Comparison of ENCODE assay signal across 21 cellular contexts in the genomic region with DNA sequence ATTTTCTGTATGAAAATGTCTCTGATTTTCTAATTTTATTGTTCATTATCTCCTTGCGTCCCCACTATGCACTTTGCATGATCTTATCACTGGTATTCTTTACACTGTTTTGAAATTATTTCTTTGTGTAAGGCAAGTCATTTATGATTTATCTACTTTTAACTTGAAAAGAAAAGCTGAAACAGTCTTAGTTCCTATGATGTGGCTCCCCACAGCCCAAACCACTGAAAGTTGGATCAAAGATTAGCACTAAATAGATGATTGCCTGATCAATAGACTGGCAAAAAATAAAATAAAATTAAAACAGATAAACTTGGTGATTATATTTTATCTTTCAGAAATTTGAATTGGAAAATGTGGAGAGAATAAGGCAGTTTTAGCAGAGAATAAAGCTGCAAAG.
DNase-seq lines count a peak whose midpoint lies in the region; ATAC-seq and TF ChIP-seq lines count a peak whose summit lies in the region.
"Had no signal": no experiment of that assay in that cellular context is flagged by ENCODE, and none has a peak within 500 bp of the region (broad histone marks: within the 10 kb centered on the region; RNA-seq: fewer than 3 reads in every experiment).

No MANE protein-coding gene starts in this region.

- H3K36me3 Mint-ChIP-seq in GM23338 (ENCODE audit: low read depth) (no peaks in the 10 kb centered on the region), osteocyte (ENCODE audit: unreplicated experiment) (no peaks in the 10 kb centered on the region)
- H3K36me3 Mint-ChIP-seq: CD4-positive, alpha-beta memory T cell had no signal

- H3K27me3 ChIP-seq in GM23338 (ENCODE audit: insufficient read depth), result no peaks in the 10 kb centered on the region
- H3K27me3 ChIP-seq: Peyer's patch had no signal

- H3K9me2 ChIP-seq in GM23338 (ENCODE audit: insufficient read depth), result no peaks in the 10 kb centered on the region

- no peaks in the 10 kb centered on the region for H3K4me1 ChIP-seq in GM23338 (ENCODE audit: insufficient read depth)
- H3K4me1 ChIP-seq: HAP-1, Peyer's patch had no signal

- no peak overlapping the region for H2AFZ ChIP-seq in GM23338

- H3K9me3 Mint-ChIP-seq in GM23338, result no peaks in the 10 kb centered on the region
- no peaks in the 10 kb centered on the region for H3K9me3 Mint-ChIP-seq in osteocyte (ENCODE audit: unreplicated experiment)

- TF ChIP-seq CTCF in GM23338 (conservative IDR thresholded peaks at IDR 0.05; ENCODE audit: low read depth in 2 of 2) (no peak), osteocyte (IDR thresholded peaks at IDR 0.05) (no peak)

- no peaks in the 10 kb centered on the region for H3K27me3 Mint-ChIP-seq in GM23338 (ENCODE audit: insufficient read depth, low read depth, poor library complexity)
- H3K27me3 Mint-ChIP-seq in osteocyte (ENCODE audit: unreplicated experiment), result no peaks in the 10 kb centered on the region
- H3K27me3 Mint-ChIP-seq: B cell; CD4-positive, alpha-beta memory T cell had no signal

- H3K4me3 ChIP-seq in GM23338, result no peak overlapping the region
- H3K4me3 ChIP-seq: HAP-1, Peyer's patch had no signal

- H3K36me3 ChIP-seq in GM23338 (ENCODE audit: insufficient read depth), result no peaks in the 10 kb centered on the region
- H3K36me3 ChIP-seq: HAP-1, Peyer's patch had no signal

- no peaks in the 10 kb centered on the region for H3F3A ChIP-seq in GM23338 (replicated peaks; ENCODE audit: low read depth)

- no peaks in the 10 kb centered on the region for H4K20me1 ChIP-seq in GM23338 (replicated peaks; ENCODE audit: insufficient read depth)

- H3K4me3 Mint-ChIP-seq in GM23338 (no peak overlapping the region), osteocyte (ENCODE audit: unreplicated experiment) (no peak overlapping the region)
- H3K4me3 Mint-ChIP-seq: B cell; CD4-positive, alpha-beta memory T cell had no signal

- no peak for DNase-seq in GM23338 (ENCODE audit: low spot score)
- DNase-seq in osteocyte (ENCODE audit: extremely low spot score, unreplicated experiment), result no peak
- DNase-seq in SIG-M5 (lab: John Stamatoyannopoulos, UW), result no peak
- no peak for DNase-seq in C1 segment of cervical spinal cord (lab: John Stamatoyannopoulos, UW)
- DNase-seq: ACHN; CD4-positive, alpha-beta memory T cell; GF-D8; Karpas-422; MM.1S; NCI-H187 treated with DMSO at 0.1 percent for 48 hours; NCI-H446 treated with DMSO at 0.1 percent for 48 hours; NCI-H82; Peyer's patch; Right ventricle myocardium superior had no signal

- H3K27ac ChIP-seq in GM23338 (ENCODE audit: low read depth), result no peak overlapping the region
- H3K27ac ChIP-seq: Peyer's patch had no signal

- ATAC-seq in GM18907 (IDR thresholded peaks at IDR 0.05; ENCODE audit: unreplicated experiment) (peak; percentile 54), GM21528 (IDR thresholded peaks at IDR 0.05; ENCODE audit: low FRiP score, unreplicated experiment) (peak; percentile 38), HG02943 (IDR thresholded peaks at IDR 0.05; ENCODE audit: low read depth, unreplicated experiment) (peak; percentile 38), HG03571 (IDR thresholded peaks at IDR 0.05; ENCODE audit: unreplicated experiment) (peak; percentile 36), GM23338 (no peak)
- ATAC-seq: SK-N-SH treated with all-trans-retinoic acid at 6 μM for 48 hours had no signal

- H3K4me1 Mint-ChIP-seq in GM23338 (peaks cover 2% of the 10 kb centered on the region; the same call in 2 of the 3 replicates), osteocyte (ENCODE audit: unreplicated experiment) (no peaks in the 10 kb centered on the region)
- H3K4me1 Mint-ChIP-seq: B cell; CD4-positive, alpha-beta memory T cell had no signal

- H3K4me2 ChIP-seq in GM23338, result no peak overlapping the region

- H3K79me2 ChIP-seq in GM23338 (replicated peaks; ENCODE audit: insufficient read depth), result no peaks in the 10 kb centered on the region

- H3K27ac Mint-ChIP-seq in GM23338, result no peak overlapping the region
- H3K27ac Mint-ChIP-seq in osteocyte (ENCODE audit: unreplicated experiment), result no peak overlapping the region
- H3K27ac Mint-ChIP-seq: B cell; CD4-positive, alpha-beta memory T cell had no signal

TF ChIP-seq in GM23338, 12 proteins besides CTCF, POLR2A, EP300 and RAD21 (continues in another document):
- TF ChIP-seq POLR2AphosphoS5 (IDR thresholded peaks at IDR 0.05; ENCODE audit: low read depth), result no peak
- TF ChIP-seq, protein P1, sequence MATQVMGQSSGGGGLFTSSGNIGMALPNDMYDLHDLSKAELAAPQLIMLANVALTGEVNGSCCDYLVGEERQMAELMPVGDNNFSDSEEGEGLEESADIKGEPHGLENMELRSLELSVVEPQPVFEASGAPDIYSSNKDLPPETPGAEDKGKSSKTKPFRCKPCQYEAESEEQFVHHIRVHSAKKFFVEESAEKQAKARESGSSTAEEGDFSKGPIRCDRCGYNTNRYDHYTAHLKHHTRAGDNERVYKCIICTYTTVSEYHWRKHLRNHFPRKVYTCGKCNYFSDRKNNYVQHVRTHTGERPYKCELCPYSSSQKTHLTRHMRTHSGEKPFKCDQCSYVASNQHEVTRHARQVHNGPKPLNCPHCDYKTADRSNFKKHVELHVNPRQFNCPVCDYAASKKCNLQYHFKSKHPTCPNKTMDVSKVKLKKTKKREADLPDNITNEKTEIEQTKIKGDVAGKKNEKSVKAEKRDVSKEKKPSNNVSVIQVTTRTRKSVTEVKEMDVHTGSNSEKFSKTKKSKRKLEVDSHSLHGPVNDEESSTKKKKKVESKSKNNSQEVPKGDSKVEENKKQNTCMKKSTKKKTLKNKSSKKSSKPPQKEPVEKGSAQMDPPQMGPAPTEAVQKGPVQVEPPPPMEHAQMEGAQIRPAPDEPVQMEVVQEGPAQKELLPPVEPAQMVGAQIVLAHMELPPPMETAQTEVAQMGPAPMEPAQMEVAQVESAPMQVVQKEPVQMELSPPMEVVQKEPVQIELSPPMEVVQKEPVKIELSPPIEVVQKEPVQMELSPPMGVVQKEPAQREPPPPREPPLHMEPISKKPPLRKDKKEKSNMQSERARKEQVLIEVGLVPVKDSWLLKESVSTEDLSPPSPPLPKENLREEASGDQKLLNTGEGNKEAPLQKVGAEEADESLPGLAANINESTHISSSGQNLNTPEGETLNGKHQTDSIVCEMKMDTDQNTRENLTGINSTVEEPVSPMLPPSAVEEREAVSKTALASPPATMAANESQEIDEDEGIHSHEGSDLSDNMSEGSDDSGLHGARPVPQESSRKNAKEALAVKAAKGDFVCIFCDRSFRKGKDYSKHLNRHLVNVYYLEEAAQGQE (IDR thresholded peaks at IDR 0.05; ENCODE audit: unreplicated experiment), result no peak
- no peak for TF ChIP-seq ZNF114 (CRISPR knock-in tag; IDR thresholded peaks at IDR 0.05)
- no peak for TF ChIP-seq EZH2phosphoT487 (IDR thresholded peaks at IDR 0.05; ENCODE audit: unreplicated experiment)
- TF ChIP-seq NANOG (IDR thresholded peaks at IDR 0.05; ENCODE audit: borderline replicate concordance), result no peak
- TF ChIP-seq ZNF331 (CRISPR knock-in tag; IDR thresholded peaks at IDR 0.05; ENCODE audit: low read depth), result no peak
- TF ChIP-seq CREB1 (CRISPR knock-in tag; IDR thresholded peaks at IDR 0.05; ENCODE audit: low read depth), result no peak
